In genomic region chr4:108787106-108787505, GRCh38 we compare ENCODE assay signal across 30 cellular contexts. TPM values are rescaled to one million over a fixed set of nuclear protein-coding genes. Genes with fewer than 3 reads are reported as not detected.
"Had no signal": no experiment of that assay in that cellular context is flagged by ENCODE, and none has a peak within 500 bp of the region (broad histone marks: within the 10 kb centered on the region; RNA-seq: fewer than 3 reads in every experiment).

No MANE protein-coding gene starts in this region.

- H3K36me3 ChIP-seq: stomach, suprapubic skin, thoracic aorta, thyroid gland, tibial artery, tibial nerve, transverse colon, upper lobe of left lung, upper lobe of right lung, uterus, vagina had no signal

- H3K27ac ChIP-seq: stomach, suprapubic skin, testis, thoracic aorta, tibial artery, tibial nerve, transverse colon, upper lobe of left lung, upper lobe of right lung, uterus, vagina had no signal

- DNase-seq: stimulated activated CD4-positive, alpha-beta T cell treated with anti-CD3 and anti-CD28 coated beads, Interleukin-2, amount 100 ng/mL, for 48 hours; stimulated activated CD4-positive, alpha-beta T cell treated with anti-CD3 and anti-CD28 coated beads, Interleukin-4, amount 100 ng/mL, for 1 hour; stimulated activated CD4-positive, alpha-beta T cell treated with anti-CD3 and anti-CD28 coated beads, Interleukin-4, amount 100 ng/mL, for 24 hours; stimulated activated CD4-positive, alpha-beta T cell treated with anti-CD3 and anti-CD28 coated beads, Interleukin-4, amount 100 ng/mL, for 4 hours; stimulated activated CD8-positive, alpha-beta memory T cell treated with anti-CD3 and anti-CD28 coated beads, Interleukin-4, amount 100 ng/mL, for 48 hours; stimulated activated naive B cell treated with anti-CD40 and anti-IgM and Interleukin-4, amounts not matched to agents 10 μg/mL and 1 μg/mL and 100 μg/mL, for 72 hours; stimulated activated naive CD4-positive, alpha-beta T cell; stimulated activated naive CD4-positive, alpha-beta T cell treated with Interleukin-2 at 50 U/mL for 16 hours; stimulated activated naive CD8-positive, alpha-beta T cell treated with anti-CD3 and anti-CD28 coated beads, Interleukin-15, amount 100 ng/mL, for 72 hours; stimulated activated naive CD8-positive, alpha-beta T cell treated with anti-CD3 and anti-CD28 coated beads, Interleukin-15, Interleukin-2, amounts not matched to agents 100 U/mL and 50 U/mL, for 24 hours; stomach; substantia nigra; testis; thyroid gland; tibial artery; transverse colon; trophoblast cell; upper lobe of right lung; uterus had no signal

- H3K9me3 Mint-ChIP-seq: stimulated activated memory B cell treated with anti-CD40 and anti-IgM and Interleukin-4, amounts not matched to agents 10 μg/mL and 1 μg/mL and 100 μg/mL, for 72 hours; stimulated activated naive B cell treated with anti-CD40 and anti-IgM and Interleukin-4, amounts not matched to agents 10 μg/mL and 1 μg/mL and 100 μg/mL, for 72 hours; stimulated activated naive CD8-positive, alpha-beta T cell treated with anti-CD3 and anti-CD28 coated beads, Interleukin-15, amount 100 ng/mL, for 72 hours; stimulated activated naive CD8-positive, alpha-beta T cell treated with anti-CD3 and anti-CD28 coated beads, Interleukin-15, Interleukin-2, amounts not matched to agents 100 ng/mL and 50 ng/mL, for 24 hours; type B pancreatic cell had no signal

- H3K4me1 Mint-ChIP-seq: stimulated activated memory B cell treated with anti-CD40 and anti-IgM and Interleukin-4, amounts not matched to agents 10 μg/mL and 1 μg/mL and 100 μg/mL, for 72 hours; stimulated activated naive B cell treated with anti-CD40 and anti-IgM and Interleukin-4, amounts not matched to agents 10 μg/mL and 1 μg/mL and 100 μg/mL, for 72 hours; stimulated activated naive CD8-positive, alpha-beta T cell treated with anti-CD3 and anti-CD28 coated beads, Interleukin-15, amount 100 ng/mL, for 72 hours had no signal

- FAIRE-seq: urothelium cell line had no signal

- H3K9me3 ChIP-seq: stomach, suprapubic skin, testis, thoracic aorta, thyroid gland, tibial artery, tibial nerve, transverse colon, upper lobe of left lung, upper lobe of right lung, uterus, vagina had no signal

- H3K4me1 ChIP-seq: stomach, suprapubic skin, testis, thyroid gland, tibial artery, tibial nerve, transverse colon, upper lobe of left lung, upper lobe of right lung, uterus, vagina had no signal

- H3K36me3 Mint-ChIP-seq: stimulated activated memory B cell treated with anti-CD40 and anti-IgM and Interleukin-4, amounts not matched to agents 10 μg/mL and 1 μg/mL and 100 μg/mL, for 72 hours; stimulated activated naive B cell treated with anti-CD40 and anti-IgM and Interleukin-4, amounts not matched to agents 10 μg/mL and 1 μg/mL and 100 μg/mL, for 72 hours; type B pancreatic cell had no signal

- H3K4me3 Mint-ChIP-seq: stimulated activated memory B cell treated with anti-CD40 and anti-IgM and Interleukin-4, amounts not matched to agents 10 μg/mL and 1 μg/mL and 100 μg/mL, for 72 hours; stimulated activated naive B cell treated with anti-CD40 and anti-IgM and Interleukin-4, amounts not matched to agents 10 μg/mL and 1 μg/mL and 100 μg/mL, for 72 hours; stimulated activated naive CD8-positive, alpha-beta T cell treated with anti-CD3 and anti-CD28 coated beads, Interleukin-15, amount 100 ng/mL, for 72 hours; stimulated activated naive CD8-positive, alpha-beta T cell treated with anti-CD3 and anti-CD28 coated beads, Interleukin-15, Interleukin-2, amounts not matched to agents 100 ng/mL and 50 ng/mL, for 24 hours; type B pancreatic cell had no signal

- H3K27me3 ChIP-seq: stomach, suprapubic skin, testis, thyroid gland, tibial artery, tibial nerve, transverse colon, upper lobe of left lung, upper lobe of right lung, uterus, vagina had no signal

- ATAC-seq: stimulated activated memory B cell treated with anti-CD40 and anti-IgM and Interleukin-4, amounts not matched to agents 10 μg/mL and 1 μg/mL and 100 μg/mL, for 72 hours; stimulated activated naive B cell treated with anti-CD40 and anti-IgM and Interleukin-4, amounts not matched to agents 10 μg/mL and 1 μg/mL and 100 μg/mL, for 72 hours; stimulated activated naive CD8-positive, alpha-beta T cell treated with anti-CD3 and anti-CD28 coated beads, Interleukin-15, amount 100 ng/mL, for 72 hours; stimulated activated naive CD8-positive, alpha-beta T cell treated with anti-CD3 and anti-CD28 coated beads, Interleukin-15, Interleukin-2, amounts not matched to agents 100 U/mL and 50 U/mL, for 24 hours; upper lobe of right lung had no signal

- H3K4me3 ChIP-seq: stomach, suprapubic skin, testis, thoracic aorta, thyroid gland, tibial artery, tibial nerve, transverse colon, upper lobe of left lung, upper lobe of right lung, uterus, vagina had no signal

- H3K27ac Mint-ChIP-seq: stimulated activated memory B cell treated with anti-CD40 and anti-IgM and Interleukin-4, amounts not matched to agents 10 μg/mL and 1 μg/mL and 100 μg/mL, for 72 hours; stimulated activated naive B cell treated with anti-CD40 and anti-IgM and Interleukin-4, amounts not matched to agents 10 μg/mL and 1 μg/mL and 100 μg/mL, for 72 hours; stimulated activated naive CD8-positive, alpha-beta T cell treated with anti-CD3 and anti-CD28 coated beads, Interleukin-15, amount 100 ng/mL, for 72 hours; stimulated activated naive CD8-positive, alpha-beta T cell treated with anti-CD3 and anti-CD28 coated beads, Interleukin-15, Interleukin-2, amounts not matched to agents 100 ng/mL and 50 ng/mL, for 24 hours; type B pancreatic cell had no signal

RNA-seq across cellular contexts. Expression of gene ETNPPL, which starts 24.3 kb away (rescaled TPM):
- total RNA-seq: subcutaneous adipose tissue, suprapubic skin, thoracic aorta, transverse colon, upper lobe of left lung, upper lobe of right lung, ureter, uterus, vagina had no signal
